In genomic region chr9:129483467-129484324, GRCh38 we compare ENCODE assay signal across 8 cellular contexts.
DNase-seq lines count a peak whose midpoint lies in the region; ATAC-seq and TF ChIP-seq lines count a peak whose summit lies in the region.

No MANE protein-coding gene starts in this region.

- peaks cover 3% of the 10 kb centered on the region for H3K27me3 Mint-ChIP-seq in activated naive CD8-positive, alpha-beta T cell treated with anti-CD3 and anti-CD28 coated beads, Interleukin-2, amount 50 U/mL, for 24 hours

- peaks cover 56% of the 10 kb centered on the region for H3K4me1 Mint-ChIP-seq in activated naive CD8-positive, alpha-beta T cell treated with anti-CD3 and anti-CD28 coated beads, Interleukin-2, amount 50 U/mL, for 24 hours

- peak overlapping the region; percentile 53 for H3K27ac Mint-ChIP-seq in activated naive CD8-positive, alpha-beta T cell treated with anti-CD3 and anti-CD28 coated beads, Interleukin-2, amount 50 U/mL, for 24 hours

- no peak for ATAC-seq in activated naive CD8-positive, alpha-beta T cell treated with anti-CD3 and anti-CD28 coated beads, Interleukin-2, amount 50 U/mL, for 24 hours
- ATAC-seq in omental fat pad (ENCODE audit: low FRiP score) (peak; percentile 61), HG02840 (IDR thresholded peaks at IDR 0.05; ENCODE audit: low FRiP score, unreplicated experiment) (no peak), HG03439 (IDR thresholded peaks at IDR 0.05; ENCODE audit: unreplicated experiment) (no peak), GM18867 (IDR thresholded peaks at IDR 0.05; ENCODE audit: unreplicated experiment) (no peak)

- no peaks in the 10 kb centered on the region for H3K9me3 Mint-ChIP-seq in activated naive CD8-positive, alpha-beta T cell treated with anti-CD3 and anti-CD28 coated beads, Interleukin-2, amount 50 U/mL, for 24 hours

- peaks cover under 1% of the 10 kb centered on the region for H3K36me3 Mint-ChIP-seq in activated naive CD8-positive, alpha-beta T cell treated with anti-CD3 and anti-CD28 coated beads, Interleukin-2, amount 50 U/mL, for 24 hours (ENCODE audit: low read depth)

- DNase-seq in Daoy (ENCODE audit: low read depth): peak; percentile 52
- DNase-seq in NCI-H1694 treated with DMSO at 0.1 percent for 48 hours (lab: John Stamatoyannopoulos, UW): peak; percentile 63
- DNase-seq in activated naive CD8-positive, alpha-beta T cell treated with anti-CD3 and anti-CD28 coated beads, Interleukin-2, amount 50 U/mL, for 24 hours: no peak
- peak; percentile 48 to 93 (median 75) for DNase-seq in head of caudate nucleus
- DNase-seq in omental fat pad (ENCODE audit: low spot score): no peak

- intact Hi-C loops in head of caudate nucleus (cut with DNase I): no loop called here

- peak overlapping the region; percentile 55 for H3K4me3 Mint-ChIP-seq in activated naive CD8-positive, alpha-beta T cell treated with anti-CD3 and anti-CD28 coated beads, Interleukin-2, amount 50 U/mL, for 24 hours

- TF ChIP-seq CTCF in omental fat pad (IDR thresholded peaks at IDR 0.05): no peak

Comparison
In these comparisons a context has a peak if more than half of its experiments do, and no peak if none do; other contexts are left out.
1. DNase-seq: peak in Daoy (single experiment), NCI-H1694 treated with DMSO at 0.1 percent for 48 hours (single experiment) and head of caudate nucleus (42 of 42); none in activated naive CD8-positive, alpha-beta T cell treated with anti-CD3 and anti-CD28 coated beads, Interleukin-2, amount 50 U/mL, for 24 hours (single experiment) and omental fat pad (single experiment).